17 cellular contexts compared by ENCODE assay signal in genomic region chr9:35561468-35562261, GRCh38. TPM values are rescaled to one million over a fixed set of nuclear protein-coding genes. Genes with fewer than 3 reads are reported as not detected.
DNase-seq lines count a peak whose midpoint lies in the region; ATAC-seq and TF ChIP-seq lines count a peak whose summit lies in the region.
"Had no signal": no experiment of that assay in that cellular context is flagged by ENCODE, and none has a peak within 500 bp of the region (broad histone marks: within the 10 kb centered on the region; RNA-seq: fewer than 3 reads in every experiment).

No MANE protein-coding gene starts in this region.

- H3K36me3 ChIP-seq in breast epithelium = no peaks in the 10 kb centered on the region
- peaks cover 43% of the 10 kb centered on the region for H3K36me3 ChIP-seq in thoracic aorta

- H3K4me1 ChIP-seq in breast epithelium (no peaks in the 10 kb centered on the region), thoracic aorta (ENCODE audit: control insufficient read depth in 1 of 2, low read depth in 2 of 2) (peaks cover 24 to 65% of the 10 kb centered on the region in 2 donors)

- ATAC-seq in thoracic aorta (ENCODE audit: insufficient number of reproducible peaks, low FRiP score, low read depth) (no peak), GM21515 (IDR thresholded peaks at IDR 0.05; ENCODE audit: unreplicated experiment) (no peak)
- ATAC-seq: PC-3 had no signal

- H3K27me3 Mint-ChIP-seq in progenitor cell of endocrine pancreas = no peaks in the 10 kb centered on the region

- TF ChIP-seq CTCF in breast epithelium (IDR thresholded peaks at IDR 0.05) (no peak), coronary artery (IDR thresholded peaks at IDR 0.05) (no peak), progenitor cell of endocrine pancreas (IDR thresholded peaks at IDR 0.05; ENCODE audit: unreplicated experiment) (no peak), thoracic aorta (IDR thresholded peaks at IDR 0.05) (no peak)

- no peak for TF ChIP-seq POLR2A in breast epithelium (IDR thresholded peaks at IDR 0.05)

- intact Hi-C loops in breast epithelium (cut with DNase I; ENCODE audit: low total_unique reads) = no loop called here

- peaks cover 9% of the 10 kb centered on the region for H3K4me1 Mint-ChIP-seq in progenitor cell of endocrine pancreas (ENCODE audit: low read depth)

- H3K27me3 ChIP-seq in breast epithelium (no peaks in the 10 kb centered on the region), thoracic aorta (replicated peaks; ENCODE audit: insufficient read depth) (no peaks in the 10 kb centered on the region)

- H3K27ac Mint-ChIP-seq in progenitor cell of endocrine pancreas = peak overlapping the region; percentile 92

- H3K9me3 ChIP-seq in breast epithelium (no peaks in the 10 kb centered on the region), thoracic aorta (no peaks in the 10 kb centered on the region)

- peak overlapping the region; percentile 79 to 89 for H3K27ac ChIP-seq in breast epithelium
- H3K27ac ChIP-seq in coronary artery = peak overlapping the region; percentile 93 to 95
- peak overlapping the region; percentile 89 to 91 for H3K27ac ChIP-seq in thoracic aorta

- no peak overlapping the region for H3K4me3 ChIP-seq in breast epithelium
- H3K4me3 ChIP-seq in coronary artery = no peak overlapping the region
- H3K4me3 ChIP-seq in thoracic aorta = no peak overlapping the region

- no peak overlapping the region for H3K4me3 Mint-ChIP-seq in progenitor cell of endocrine pancreas (ENCODE audit: low read depth)

- DNase-seq in breast epithelium (ENCODE audit: low spot score in 2 of 2) (no peak), coronary artery (ENCODE audit: low spot score) (no peak), progenitor cell of endocrine pancreas (ENCODE audit: low spot score, unreplicated experiment) (no peak), thoracic aorta (ENCODE audit: low spot score) (no peak), ureter (ENCODE audit: low spot score) (no peak)
- no peak for DNase-seq in activated CD4-positive, alpha-beta T cell treated with anti-CD3 and anti-CD28 coated beads for 4 hours
- DNase-seq: ACHN, COR-L47, DMS153, Karpas-422, MM.1S, NCI-H1092 treated with DMSO at 0.1 percent for 48 hours, NCI-H2081 treated with DMSO at 0.1 percent for 48 hours, NCI-H510A treated with DMSO at 0.1 percent for 48 hours, NCI-H82, PC-3 had no signal

- peaks cover 2% of the 10 kb centered on the region for H3K36me3 Mint-ChIP-seq in progenitor cell of endocrine pancreas (ENCODE audit: insufficient read depth)

- no peaks in the 10 kb centered on the region for H3K9me3 Mint-ChIP-seq in progenitor cell of endocrine pancreas (ENCODE audit: low read depth)

RNA-seq across cellular contexts. Expression of gene TESK1, which starts 43.4 kb away (rescaled TPM):
- total RNA-seq in breast epithelium (10 to 100 TPM; 26.5 to 50.4 (median 33.8) TPM), progenitor cell of endocrine pancreas (62.3 and 63.2 TPM in 2 replicates), thoracic aorta (10 to 100 TPM; 64.5 to 69.9 TPM), ureter (25.6 TPM)

RNA-seq across cellular contexts. Expression of gene CD72, which starts 56.5 kb away (rescaled TPM):
- 1 to 10 TPM; 3.6 to 6.4 (median 5.1) TPM for total RNA-seq in breast epithelium
- 3.1 and 4.2 TPM in 2 replicates for total RNA-seq in progenitor cell of endocrine pancreas
- 1 to 10 TPM; 2.2 to 9.9 TPM for total RNA-seq in thoracic aorta
- total RNA-seq in ureter = 2.0 TPM
